2 cellular contexts compared by ENCODE assay signal in genomic region chr6:42163941-42164340, GRCh38.
TF ChIP-seq lines count a peak whose summit lies in the region.

No MANE protein-coding gene starts in this region.

TF ChIP-seq in GM23338, 12 proteins besides CTCF, POLR2A, EP300 and RAD21:
- TF ChIP-seq EZH2 (IDR thresholded peaks at IDR 0.05; ENCODE audit: low read depth, unreplicated experiment) (no peak), NANOG (IDR thresholded peaks at IDR 0.05; ENCODE audit: borderline replicate concordance) (no peak), ZNF114 (CRISPR knock-in tag; IDR thresholded peaks at IDR 0.05) (no peak)
- TF ChIP-seq, protein P1, sequence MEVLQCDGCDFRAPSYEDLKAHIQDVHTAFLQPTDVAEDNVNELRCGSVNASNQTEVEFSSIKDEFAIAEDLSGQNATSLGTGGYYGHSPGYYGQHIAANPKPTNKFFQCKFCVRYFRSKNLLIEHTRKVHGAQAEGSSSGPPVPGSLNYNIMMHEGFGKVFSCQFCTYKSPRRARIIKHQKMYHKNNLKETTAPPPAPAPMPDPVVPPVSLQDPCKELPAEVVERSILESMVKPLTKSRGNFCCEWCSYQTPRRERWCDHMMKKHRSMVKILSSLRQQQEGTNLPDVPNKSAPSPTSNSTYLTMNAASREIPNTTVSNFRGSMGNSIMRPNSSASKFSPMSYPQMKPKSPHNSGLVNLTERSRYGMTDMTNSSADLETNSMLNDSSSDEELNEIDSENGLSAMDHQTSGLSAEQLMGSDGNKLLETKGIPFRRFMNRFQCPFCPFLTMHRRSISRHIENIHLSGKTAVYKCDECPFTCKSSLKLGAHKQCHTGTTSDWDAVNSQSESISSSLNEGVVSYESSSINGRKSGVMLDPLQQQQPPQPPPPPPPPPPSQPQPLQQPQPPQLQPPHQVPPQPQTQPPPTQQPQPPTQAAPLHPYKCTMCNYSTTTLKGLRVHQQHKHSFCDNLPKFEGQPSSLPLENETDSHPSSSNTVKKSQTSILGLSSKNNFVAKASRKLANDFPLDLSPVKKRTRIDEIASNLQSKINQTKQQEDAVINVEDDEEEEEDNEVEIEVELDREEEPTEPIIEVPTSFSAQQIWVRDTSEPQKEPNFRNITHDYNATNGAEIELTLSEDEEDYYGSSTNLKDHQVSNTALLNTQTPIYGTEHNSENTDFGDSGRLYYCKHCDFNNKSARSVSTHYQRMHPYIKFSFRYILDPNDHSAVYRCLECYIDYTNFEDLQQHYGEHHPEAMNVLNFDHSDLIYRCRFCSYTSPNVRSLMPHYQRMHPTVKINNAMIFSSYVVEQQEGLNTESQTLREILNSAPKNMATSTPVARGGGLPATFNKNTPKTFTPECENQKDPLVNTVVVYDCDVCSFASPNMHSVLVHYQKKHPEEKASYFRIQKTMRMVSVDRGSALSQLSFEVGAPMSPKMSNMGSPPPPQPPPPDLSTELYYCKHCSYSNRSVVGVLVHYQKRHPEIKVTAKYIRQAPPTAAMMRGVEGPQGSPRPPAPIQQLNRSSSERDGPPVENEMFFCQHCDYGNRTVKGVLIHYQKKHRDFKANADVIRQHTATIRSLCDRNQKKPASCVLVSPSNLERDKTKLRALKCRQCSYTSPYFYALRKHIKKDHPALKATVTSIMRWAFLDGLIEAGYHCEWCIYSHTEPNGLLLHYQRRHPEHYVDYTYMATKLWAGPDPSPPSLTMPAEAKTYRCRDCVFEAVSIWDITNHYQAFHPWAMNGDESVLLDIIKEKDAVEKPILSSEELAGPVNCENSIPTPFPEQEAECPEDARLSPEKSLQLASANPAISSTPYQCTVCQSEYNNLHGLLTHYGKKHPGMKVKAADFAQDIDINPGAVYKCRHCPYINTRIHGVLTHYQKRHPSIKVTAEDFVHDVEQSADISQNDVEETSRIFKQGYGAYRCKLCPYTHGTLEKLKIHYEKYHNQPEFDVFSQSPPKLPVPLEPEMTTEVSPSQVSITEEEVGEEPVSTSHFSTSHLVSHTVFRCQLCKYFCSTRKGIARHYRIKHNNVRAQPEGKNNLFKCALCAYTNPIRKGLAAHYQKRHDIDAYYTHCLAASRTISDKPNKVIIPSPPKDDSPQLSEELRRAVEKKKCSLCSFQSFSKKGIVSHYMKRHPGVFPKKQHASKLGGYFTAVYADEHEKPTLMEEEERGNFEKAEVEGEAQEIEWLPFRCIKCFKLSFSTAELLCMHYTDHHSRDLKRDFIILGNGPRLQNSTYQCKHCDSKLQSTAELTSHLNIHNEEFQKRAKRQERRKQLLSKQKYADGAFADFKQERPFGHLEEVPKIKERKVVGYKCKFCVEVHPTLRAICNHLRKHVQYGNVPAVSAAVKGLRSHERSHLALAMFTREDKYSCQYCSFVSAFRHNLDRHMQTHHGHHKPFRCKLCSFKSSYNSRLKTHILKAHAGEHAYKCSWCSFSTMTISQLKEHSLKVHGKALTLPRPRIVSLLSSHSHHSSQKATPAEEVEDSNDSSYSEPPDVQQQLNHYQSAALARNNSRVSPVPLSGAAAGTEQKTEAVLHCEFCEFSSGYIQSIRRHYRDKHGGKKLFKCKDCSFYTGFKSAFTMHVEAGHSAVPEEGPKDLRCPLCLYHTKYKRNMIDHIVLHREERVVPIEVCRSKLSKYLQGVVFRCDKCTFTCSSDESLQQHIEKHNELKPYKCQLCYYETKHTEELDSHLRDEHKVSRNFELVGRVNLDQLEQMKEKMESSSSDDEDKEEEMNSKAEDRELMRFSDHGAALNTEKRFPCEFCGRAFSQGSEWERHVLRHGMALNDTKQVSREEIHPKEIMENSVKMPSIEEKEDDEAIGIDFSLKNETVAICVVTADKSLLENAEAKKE (CRISPR knock-in tag; IDR thresholded peaks at IDR 0.05): no peak

TF ChIP-seq in K562, 482 proteins besides CTCF, POLR2A, EP300 and RAD21:
- TF ChIP-seq MCM5 (IDR thresholded peaks at IDR 0.05; ENCODE audit: low read depth) (no peak), SMAD4 (CRISPR knock-in tag; conservative IDR thresholded peaks at IDR 0.05) (no peak), ZNF124 (CRISPR knock-in tag; IDR thresholded peaks at IDR 0.05) (no peak)
- TF ChIP-seq, protein P2, sequence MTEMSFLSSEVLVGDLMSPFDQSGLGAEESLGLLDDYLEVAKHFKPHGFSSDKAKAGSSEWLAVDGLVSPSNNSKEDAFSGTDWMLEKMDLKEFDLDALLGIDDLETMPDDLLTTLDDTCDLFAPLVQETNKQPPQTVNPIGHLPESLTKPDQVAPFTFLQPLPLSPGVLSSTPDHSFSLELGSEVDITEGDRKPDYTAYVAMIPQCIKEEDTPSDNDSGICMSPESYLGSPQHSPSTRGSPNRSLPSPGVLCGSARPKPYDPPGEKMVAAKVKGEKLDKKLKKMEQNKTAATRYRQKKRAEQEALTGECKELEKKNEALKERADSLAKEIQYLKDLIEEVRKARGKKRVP (CRISPR knock-in tag; IDR thresholded peaks at IDR 0.05): no peak
